8 cellular contexts compared by ENCODE assay signal in genomic region chr11:120511116-120511803, GRCh38. TPM values are rescaled to one million over a fixed set of nuclear protein-coding genes. Genes with fewer than 3 reads are reported as not detected.
DNase-seq lines count a peak whose midpoint lies in the region; ATAC-seq and TF ChIP-seq lines count a peak whose summit lies in the region.

TSS of gene GRIK4 (plus strand) at chr11:120511748. CDS start at chr11:120660319, 148,571 bp downstream.

- H3K4me3 ChIP-seq in CD4-positive, alpha-beta memory T cell (ENCODE audit: low read length in 2 of 2) = no peak within 1 kb of the TSS
- H3K4me3 ChIP-seq in epithelial cell of esophagus (ENCODE audit: low read length) (no peak within 1 kb of the TSS), mucosa of descending colon (no peak within 1 kb of the TSS)

- no peak within 1 kb of the TSS for H3K27ac ChIP-seq in CD4-positive, alpha-beta memory T cell (ENCODE audit: low read depth, low read length)

- no peaks in the 10 kb centered on the region for H3K9me3 ChIP-seq in CD4-positive, alpha-beta memory T cell (ENCODE audit: control insufficient read depth in 1 of 2, low read length in 2 of 2)
- no peaks in the 10 kb centered on the region for H3K9me3 ChIP-seq in mucosa of descending colon

- H3K4me1 ChIP-seq in CD4-positive, alpha-beta memory T cell (ENCODE audit: insufficient read depth, low read length) = no peaks in the 10 kb centered on the region
- H3K4me1 ChIP-seq in mucosa of descending colon (ENCODE audit: low read depth) = no peaks in the 10 kb centered on the region

- H3K36me3 ChIP-seq in CD4-positive, alpha-beta memory T cell (ENCODE audit: insufficient read depth, low read length) = no peaks in the 10 kb centered on the region
- no peaks in the 10 kb centered on the region for H3K36me3 ChIP-seq in mucosa of descending colon (ENCODE audit: low read depth)

- H3K27me3 ChIP-seq in CD4-positive, alpha-beta memory T cell (ENCODE audit: insufficient read depth, low read length) = peaks cover 7% of the 10 kb centered on the region

- no peak within 1 kb of the TSS for H3K27ac Mint-ChIP-seq in CD4-positive, alpha-beta memory T cell

- peaks cover 65% of the 10 kb centered on the region in 2 donors for H3K27me3 Mint-ChIP-seq in CD4-positive, alpha-beta memory T cell

- peaks cover 0 to 2% (median 0%) of the 10 kb centered on the region in 8 donors for H3K9me3 Mint-ChIP-seq in CD4-positive, alpha-beta memory T cell

- CTCF ChIA-PET in CD4-positive, alpha-beta memory T cell (lab: Charles Lee; ENCODE audit: partially characterized antibody) = interaction anchor here (0.6 to 1.3 kb wide), 5 partner anchors 10 to 683 kb away, joined by 3 to 5 read pairs (median 4); no protein-coding TSS in a partner anchor

- TF ChIP-seq CTCF in epithelial cell of esophagus (IDR thresholded peaks at IDR 0.05; ENCODE audit: insufficient read depth, low read depth, low read length, missing control alignments) (peak; percentile 79), mucosa of descending colon (IDR thresholded peaks at IDR 0.05) (peak; percentile 93)

- POLR2A ChIA-PET in CD4-positive, alpha-beta memory T cell (lab: Charles Lee; ENCODE audit: partially characterized antibody) = no interaction called here

- peak; percentile 51 to 61 (median 58) for DNase-seq in CD4-positive, alpha-beta memory T cell
- peak; percentile 11 for DNase-seq in HS-27A (ENCODE audit: low read depth)
- peak; percentile 59 for DNase-seq in NOMO-1 treated with DMSO at 0.1 percent for 48 hours (lab: John Stamatoyannopoulos, UW; ENCODE audit: unreplicated experiment)
- DNase-seq in activated CD8-positive, alpha-beta memory T cell treated with anti-CD3 and anti-CD28 coated beads, Interleukin-2, amount 50 U/mL, for 24 hours (ENCODE audit: extremely low read depth) = peak; percentile 49
- peak; percentile 71 for DNase-seq in epithelial cell of esophagus (ENCODE audit: low read depth)
- peak; percentile 83 to 85 (median 83) for DNase-seq in mucosa of descending colon
- peak; percentile 73 for DNase-seq in stimulated activated CD8-positive, alpha-beta memory T cell treated with anti-CD3 and anti-CD28 coated beads, Interleukin-4, amount 100 ng/mL, for 24 hours (ENCODE audit: low read depth)

- peak; percentile 90 for ATAC-seq in GM19455 (IDR thresholded peaks at IDR 0.05; ENCODE audit: unreplicated experiment)
- ATAC-seq in mucosa of descending colon = peak; percentile 86

- H3K4me1 Mint-ChIP-seq in CD4-positive, alpha-beta memory T cell = peaks cover 0 to 12% (median 2%) of the 10 kb centered on the region in 4 donors

- intact Hi-C loops in CD4-positive, alpha-beta memory T cell (cut with micrococcal nuclease) = no loop called here
- intact Hi-C loops in mucosa of descending colon (cut with DNase I, micrococcal nuclease) = loop anchor here (5.0 to 10.0 kb wide), 3 partner anchors 174 to 294 kb away; no protein-coding TSS in a partner anchor

- H3K36me3 Mint-ChIP-seq in CD4-positive, alpha-beta memory T cell = no peaks in the 10 kb centered on the region

- peak within 1 kb of the TSS in 7 of 8 donors; percentile 42 to 69 (median 61) for H3K4me3 Mint-ChIP-seq in CD4-positive, alpha-beta memory T cell

RNA-seq across cellular contexts. Expression of gene GRIK4, which starts in this region (rescaled TPM):
- not detected for total RNA-seq in CD4-positive, alpha-beta memory T cell
- polyA plus RNA-seq in CD4-positive, alpha-beta memory T cell = under 1 TPM in 1 of 2 donors, not detected in 1; 0.06 TPM
- total RNA-seq in mucosa of descending colon = under 1 TPM in 2 of 3 donors, not detected in 1; 0.36 to 0.51 TPM

Comparison
In these comparisons a context has a peak if more than half of its experiments do, and no peak if none do; other contexts are left out.
1. Peak in DNase-seq in CD4-positive, alpha-beta memory T cell; RNA of the gene not detected or under 1 TPM.
2. Peak in DNase-seq and ATAC-seq in mucosa of descending colon; RNA of the gene not detected or under 1 TPM.
3. DNase-seq: peak in every context shown above with its lines; median percentile 83 in mucosa of descending colon; 73 in stimulated activated CD8-positive, alpha-beta memory T cell treated with anti-CD3 and anti-CD28 coated beads, Interleukin-4, amount 100 ng/mL, for 24 hours; 71 in epithelial cell of esophagus; 59 in NOMO-1 treated with DMSO at 0.1 percent for 48 hours; 58 in CD4-positive, alpha-beta memory T cell; 49 in activated CD8-positive, alpha-beta memory T cell treated with anti-CD3 and anti-CD28 coated beads, Interleukin-2, amount 50 U/mL, for 24 hours; 11 in HS-27A.